In genomic region chr15:58062983-58063382, GRCh38 we compare ENCODE assay signal across 1 cellular context.
TF ChIP-seq lines count a peak whose summit lies in the region.

No MANE protein-coding gene starts in this region.

TF ChIP-seq in K562, 482 proteins besides CTCF, POLR2A, EP300 and RAD21 (continued from another document):
- 0 out of 4 replicates have a peak, but pooled peaks of 1 of the 2 experiments have one; percentile 15 for TF ChIP-seq MNT (conservative IDR thresholded peaks at IDR 0.05)
